Comparison of ENCODE assay signal across 1 cellular context in the genomic region with DNA sequence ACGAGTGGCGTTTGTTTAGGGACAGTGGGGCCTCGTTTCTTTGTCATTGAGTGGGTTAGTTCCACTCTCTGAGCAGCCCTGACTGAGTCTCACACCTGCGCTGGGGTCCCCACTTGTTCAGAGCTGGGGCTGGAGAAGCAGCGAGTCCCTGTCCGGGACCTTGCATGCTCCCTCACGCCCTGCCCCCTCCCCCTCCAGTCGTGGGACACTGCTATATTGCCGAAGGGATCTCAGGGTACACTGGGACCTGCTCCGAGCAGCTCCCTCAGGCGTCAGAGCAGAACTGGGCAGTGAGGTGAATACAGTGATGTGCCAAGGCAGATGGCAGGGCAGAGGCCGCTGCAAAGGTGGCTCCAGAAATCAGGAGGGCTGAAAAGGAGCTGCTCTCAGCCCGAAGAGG.
A peak's percentile ranks its signal among the peaks of the same experiment; 100 is the strongest.
TF ChIP-seq lines count a peak whose summit lies in the region.

No MANE protein-coding gene starts in this region.

TF ChIP-seq in GM12878, 131 proteins besides CTCF, POLR2A, EP300 and RAD21 (continued from another document):
- TF ChIP-seq, protein P1, sequence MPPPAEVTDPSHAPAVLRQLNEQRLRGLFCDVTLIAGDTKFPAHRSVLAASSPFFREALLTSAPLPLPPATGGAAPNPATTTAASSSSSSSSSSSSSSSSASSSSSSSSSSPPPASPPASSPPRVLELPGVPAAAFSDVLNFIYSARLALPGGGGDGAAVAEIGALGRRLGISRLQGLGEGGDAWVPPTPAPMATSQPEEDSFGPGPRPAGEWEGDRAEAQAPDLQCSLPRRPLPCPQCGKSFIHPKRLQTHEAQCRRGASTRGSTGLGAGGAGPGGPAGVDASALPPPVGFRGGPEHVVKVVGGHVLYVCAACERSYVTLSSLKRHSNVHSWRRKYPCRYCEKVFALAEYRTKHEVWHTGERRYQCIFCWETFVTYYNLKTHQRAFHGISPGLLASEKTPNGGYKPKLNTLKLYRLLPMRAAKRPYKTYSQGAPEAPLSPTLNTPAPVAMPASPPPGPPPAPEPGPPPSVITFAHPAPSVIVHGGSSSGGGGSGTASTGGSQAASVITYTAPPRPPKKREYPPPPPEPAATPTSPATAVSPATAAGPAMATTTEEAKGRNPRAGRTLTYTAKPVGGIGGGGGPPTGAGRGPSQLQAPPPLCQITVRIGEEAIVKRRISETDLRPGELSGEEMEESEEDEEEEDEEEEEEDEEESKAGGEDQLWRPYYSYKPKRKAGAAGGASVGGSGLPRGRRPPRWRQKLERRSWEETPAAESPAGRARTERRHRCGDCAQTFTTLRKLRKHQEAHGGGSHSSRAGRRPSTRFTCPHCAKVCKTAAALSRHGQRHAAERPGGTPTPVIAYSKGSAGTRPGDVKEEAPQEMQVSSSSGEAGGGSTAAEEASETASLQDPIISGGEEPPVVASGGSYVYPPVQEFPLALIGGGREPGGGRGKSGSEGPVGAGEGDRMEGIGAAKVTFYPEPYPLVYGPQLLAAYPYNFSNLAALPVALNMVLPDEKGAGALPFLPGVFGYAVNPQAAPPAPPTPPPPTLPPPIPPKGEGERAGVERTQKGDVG (CRISPR knock-in tag; IDR thresholded peaks at IDR 0.05): no peak
- TF ChIP-seq KLF5 (IDR thresholded peaks at IDR 0.05; ENCODE audit: partially characterized antibody): no peak
- TF ChIP-seq, protein P2, sequence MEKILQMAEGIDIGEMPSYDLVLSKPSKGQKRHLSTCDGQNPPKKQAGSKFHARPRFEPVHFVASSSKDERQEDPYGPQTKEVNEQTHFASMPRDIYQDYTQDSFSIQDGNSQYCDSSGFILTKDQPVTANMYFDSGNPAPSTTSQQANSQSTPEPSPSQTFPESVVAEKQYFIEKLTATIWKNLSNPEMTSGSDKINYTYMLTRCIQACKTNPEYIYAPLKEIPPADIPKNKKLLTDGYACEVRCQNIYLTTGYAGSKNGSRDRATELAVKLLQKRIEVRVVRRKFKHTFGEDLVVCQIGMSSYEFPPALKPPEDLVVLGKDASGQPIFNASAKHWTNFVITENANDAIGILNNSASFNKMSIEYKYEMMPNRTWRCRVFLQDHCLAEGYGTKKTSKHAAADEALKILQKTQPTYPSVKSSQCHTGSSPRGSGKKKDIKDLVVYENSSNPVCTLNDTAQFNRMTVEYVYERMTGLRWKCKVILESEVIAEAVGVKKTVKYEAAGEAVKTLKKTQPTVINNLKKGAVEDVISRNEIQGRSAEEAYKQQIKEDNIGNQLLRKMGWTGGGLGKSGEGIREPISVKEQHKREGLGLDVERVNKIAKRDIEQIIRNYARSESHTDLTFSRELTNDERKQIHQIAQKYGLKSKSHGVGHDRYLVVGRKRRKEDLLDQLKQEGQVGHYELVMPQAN (conservative IDR thresholded peaks at IDR 0.05): no peak
- TF ChIP-seq ETV6 (conservative IDR thresholded peaks at IDR 0.05 in 1 of 2, IDR thresholded peaks at IDR 0.05 in 1 of 2; ENCODE audit: borderline replicate concordance in 1 of 2, low read depth in 1 of 2): no peak
- 0 out of 2 replicates have a peak, but pooled peaks have one; percentile 46 for TF ChIP-seq MXI1 (IDR thresholded peaks at IDR 0.05; ENCODE audit: low read depth, low read length)
- TF ChIP-seq, protein P3, sequence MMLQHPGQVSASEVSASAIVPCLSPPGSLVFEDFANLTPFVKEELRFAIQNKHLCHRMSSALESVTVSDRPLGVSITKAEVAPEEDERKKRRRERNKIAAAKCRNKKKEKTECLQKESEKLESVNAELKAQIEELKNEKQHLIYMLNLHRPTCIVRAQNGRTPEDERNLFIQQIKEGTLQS (IDR thresholded peaks at IDR 0.05; ENCODE audit: borderline replicate concordance, extremely low read depth, low read depth, low read length): no peak
- TF ChIP-seq CBFB (IDR thresholded peaks at IDR 0.05; ENCODE audit: low read depth): no peak
- TF ChIP-seq GATAD2B (conservative IDR thresholded peaks at IDR 0.05; ENCODE audit: low read depth): peak; percentile 72
TF ChIP-seq in GM12878: peak in this region for 8.
